In genomic region chr3:184259878-184260570, GRCh38 we compare ENCODE assay signal across 9 cellular contexts. TPM values are rescaled to one million over a fixed set of nuclear protein-coding genes. Genes with fewer than 3 reads are reported as not detected.
DNase-seq lines count a peak whose midpoint lies in the region; ATAC-seq, FAIRE-seq and TF ChIP-seq lines count a peak whose summit lies in the region.
"Had no signal": no experiment of that assay in that cellular context is flagged by ENCODE, and none has a peak within 500 bp of the region (broad histone marks: within the 10 kb centered on the region; RNA-seq: fewer than 3 reads in every experiment).

No MANE protein-coding gene starts in this region.

- peaks cover 4% of the 10 kb centered on the region for H3K36me3 ChIP-seq in suprapubic skin

- DNase-seq in AG09309 (ENCODE audit: low read depth) (no peak), H54 (ENCODE audit: insufficient read length, low spot score) (peak; percentile 53), SW480 (ENCODE audit: low spot score) (peak; percentile 54), cerebellar cortex (ENCODE audit: low spot score) (peak; percentile 40), left kidney (ENCODE audit: low read depth, low spot score) (peak; percentile 75), suprapubic skin (ENCODE audit: low spot score in 2 of 2) (no peak)

- H3K4me1 ChIP-seq in suprapubic skin, result peaks cover 33% of the 10 kb centered on the region

- no peaks in the 10 kb centered on the region for H3K9me3 ChIP-seq in suprapubic skin

- TF ChIP-seq CTCF in AG09309 (IDR thresholded peaks at IDR 0.05; ENCODE audit: control insufficient read depth, insufficient read depth, low read depth, low read length, missing control alignments) (no peak), suprapubic skin (IDR thresholded peaks at IDR 0.05) (no peak)

- TF ChIP-seq EP300 in suprapubic skin (IDR thresholded peaks at IDR 0.05), result no peak

- H3K4me3 ChIP-seq in AG09309 (ENCODE audit: control insufficient read depth, low read depth, low read length), result peak overlapping the region; percentile 15
- peak overlapping the region; percentile 50 for H3K4me3 ChIP-seq in suprapubic skin

- no peak overlapping the region for H3K27ac ChIP-seq in suprapubic skin
- H3K27ac ChIP-seq: epithelial cell of prostate had no signal

- ATAC-seq in HG02610 (IDR thresholded peaks at IDR 0.05; ENCODE audit: unreplicated experiment), result no peak
- no peak for ATAC-seq in GM21717 (IDR thresholded peaks at IDR 0.05; ENCODE audit: unreplicated experiment)

- H3K27me3 ChIP-seq in suprapubic skin, result peaks cover 66% of the 10 kb centered on the region

- FAIRE-seq in H54 (lab: Jason Lieb, UNC), result no peak

- TF ChIP-seq POLR2A in H54 (IDR thresholded peaks at IDR 0.05; ENCODE audit: low read depth, low read length) (no peak), suprapubic skin (IDR thresholded peaks at IDR 0.05) (no peak)

- WGBS in suprapubic skin, result 1% methylated on average over 13 of the region's 85 CpGs

RNA-seq across cellular contexts. Expression of gene CAMK2N2, which starts 1.3 kb away (rescaled TPM):
- not detected for total RNA-seq in suprapubic skin

RNA-seq across cellular contexts. Expression of gene EEF1AKMT4, which starts 10.6 kb away (rescaled TPM):
- 10 to 100 TPM in 2 of 4 donors, 1 to 10 TPM in 2; 4.3 to 11.8 (median 10.0) TPM for total RNA-seq in suprapubic skin

RNA-seq across cellular contexts. Expression of gene ALG3, which starts 11.3 kb away (rescaled TPM):
- 10 to 100 TPM; 36.6 to 63.0 (median 59.2) TPM for total RNA-seq in suprapubic skin

RNA-seq across cellular contexts. Expression of gene ECE2, which starts 15.8 kb away (rescaled TPM):
- not detected for total RNA-seq in suprapubic skin

RNA-seq across cellular contexts. Expression of gene VWA5B2, which starts 30.6 kb away (rescaled TPM):
- total RNA-seq in suprapubic skin, result under 1 TPM in 1 of 4 donors, not detected in 3; 0.24 TPM

Comparison
In these comparisons a context has a peak if more than half of its experiments do, and no peak if none do; other contexts are left out.
1. DNase-seq: peak in H54 (single experiment), SW480 (single experiment), cerebellar cortex (single experiment) and left kidney (single experiment); none in AG09309 (single experiment) and suprapubic skin (0 of 2).